Comparison of ENCODE assay signal across 1 cellular context in the genomic region with DNA sequence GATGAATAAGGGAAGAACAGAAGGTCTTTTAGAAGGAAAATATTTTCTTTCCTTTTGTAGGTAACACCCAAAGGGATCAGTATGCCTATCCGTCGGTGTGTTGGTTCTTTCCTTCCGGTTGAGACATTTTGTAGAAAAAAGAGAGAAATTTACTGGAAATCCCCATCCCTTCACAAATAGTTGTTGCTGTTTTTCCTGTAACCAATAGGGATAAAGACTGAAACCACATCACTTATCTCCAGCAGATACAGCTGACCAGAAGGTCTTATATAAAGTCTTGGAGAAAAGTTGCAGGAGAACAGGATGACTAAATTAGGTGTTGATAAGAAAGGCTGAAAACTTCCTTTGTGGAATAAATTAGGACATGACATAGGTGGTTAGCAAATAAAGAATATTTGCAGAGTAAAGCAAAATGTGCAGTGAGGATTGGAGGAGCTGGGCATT.
TF ChIP-seq lines count a peak whose summit lies in the region.

No MANE protein-coding gene starts in this region.

TF ChIP-seq in GM23338, 12 proteins besides CTCF, POLR2A, EP300 and RAD21:
- TF ChIP-seq, protein P1, sequence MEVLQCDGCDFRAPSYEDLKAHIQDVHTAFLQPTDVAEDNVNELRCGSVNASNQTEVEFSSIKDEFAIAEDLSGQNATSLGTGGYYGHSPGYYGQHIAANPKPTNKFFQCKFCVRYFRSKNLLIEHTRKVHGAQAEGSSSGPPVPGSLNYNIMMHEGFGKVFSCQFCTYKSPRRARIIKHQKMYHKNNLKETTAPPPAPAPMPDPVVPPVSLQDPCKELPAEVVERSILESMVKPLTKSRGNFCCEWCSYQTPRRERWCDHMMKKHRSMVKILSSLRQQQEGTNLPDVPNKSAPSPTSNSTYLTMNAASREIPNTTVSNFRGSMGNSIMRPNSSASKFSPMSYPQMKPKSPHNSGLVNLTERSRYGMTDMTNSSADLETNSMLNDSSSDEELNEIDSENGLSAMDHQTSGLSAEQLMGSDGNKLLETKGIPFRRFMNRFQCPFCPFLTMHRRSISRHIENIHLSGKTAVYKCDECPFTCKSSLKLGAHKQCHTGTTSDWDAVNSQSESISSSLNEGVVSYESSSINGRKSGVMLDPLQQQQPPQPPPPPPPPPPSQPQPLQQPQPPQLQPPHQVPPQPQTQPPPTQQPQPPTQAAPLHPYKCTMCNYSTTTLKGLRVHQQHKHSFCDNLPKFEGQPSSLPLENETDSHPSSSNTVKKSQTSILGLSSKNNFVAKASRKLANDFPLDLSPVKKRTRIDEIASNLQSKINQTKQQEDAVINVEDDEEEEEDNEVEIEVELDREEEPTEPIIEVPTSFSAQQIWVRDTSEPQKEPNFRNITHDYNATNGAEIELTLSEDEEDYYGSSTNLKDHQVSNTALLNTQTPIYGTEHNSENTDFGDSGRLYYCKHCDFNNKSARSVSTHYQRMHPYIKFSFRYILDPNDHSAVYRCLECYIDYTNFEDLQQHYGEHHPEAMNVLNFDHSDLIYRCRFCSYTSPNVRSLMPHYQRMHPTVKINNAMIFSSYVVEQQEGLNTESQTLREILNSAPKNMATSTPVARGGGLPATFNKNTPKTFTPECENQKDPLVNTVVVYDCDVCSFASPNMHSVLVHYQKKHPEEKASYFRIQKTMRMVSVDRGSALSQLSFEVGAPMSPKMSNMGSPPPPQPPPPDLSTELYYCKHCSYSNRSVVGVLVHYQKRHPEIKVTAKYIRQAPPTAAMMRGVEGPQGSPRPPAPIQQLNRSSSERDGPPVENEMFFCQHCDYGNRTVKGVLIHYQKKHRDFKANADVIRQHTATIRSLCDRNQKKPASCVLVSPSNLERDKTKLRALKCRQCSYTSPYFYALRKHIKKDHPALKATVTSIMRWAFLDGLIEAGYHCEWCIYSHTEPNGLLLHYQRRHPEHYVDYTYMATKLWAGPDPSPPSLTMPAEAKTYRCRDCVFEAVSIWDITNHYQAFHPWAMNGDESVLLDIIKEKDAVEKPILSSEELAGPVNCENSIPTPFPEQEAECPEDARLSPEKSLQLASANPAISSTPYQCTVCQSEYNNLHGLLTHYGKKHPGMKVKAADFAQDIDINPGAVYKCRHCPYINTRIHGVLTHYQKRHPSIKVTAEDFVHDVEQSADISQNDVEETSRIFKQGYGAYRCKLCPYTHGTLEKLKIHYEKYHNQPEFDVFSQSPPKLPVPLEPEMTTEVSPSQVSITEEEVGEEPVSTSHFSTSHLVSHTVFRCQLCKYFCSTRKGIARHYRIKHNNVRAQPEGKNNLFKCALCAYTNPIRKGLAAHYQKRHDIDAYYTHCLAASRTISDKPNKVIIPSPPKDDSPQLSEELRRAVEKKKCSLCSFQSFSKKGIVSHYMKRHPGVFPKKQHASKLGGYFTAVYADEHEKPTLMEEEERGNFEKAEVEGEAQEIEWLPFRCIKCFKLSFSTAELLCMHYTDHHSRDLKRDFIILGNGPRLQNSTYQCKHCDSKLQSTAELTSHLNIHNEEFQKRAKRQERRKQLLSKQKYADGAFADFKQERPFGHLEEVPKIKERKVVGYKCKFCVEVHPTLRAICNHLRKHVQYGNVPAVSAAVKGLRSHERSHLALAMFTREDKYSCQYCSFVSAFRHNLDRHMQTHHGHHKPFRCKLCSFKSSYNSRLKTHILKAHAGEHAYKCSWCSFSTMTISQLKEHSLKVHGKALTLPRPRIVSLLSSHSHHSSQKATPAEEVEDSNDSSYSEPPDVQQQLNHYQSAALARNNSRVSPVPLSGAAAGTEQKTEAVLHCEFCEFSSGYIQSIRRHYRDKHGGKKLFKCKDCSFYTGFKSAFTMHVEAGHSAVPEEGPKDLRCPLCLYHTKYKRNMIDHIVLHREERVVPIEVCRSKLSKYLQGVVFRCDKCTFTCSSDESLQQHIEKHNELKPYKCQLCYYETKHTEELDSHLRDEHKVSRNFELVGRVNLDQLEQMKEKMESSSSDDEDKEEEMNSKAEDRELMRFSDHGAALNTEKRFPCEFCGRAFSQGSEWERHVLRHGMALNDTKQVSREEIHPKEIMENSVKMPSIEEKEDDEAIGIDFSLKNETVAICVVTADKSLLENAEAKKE (CRISPR knock-in tag; IDR thresholded peaks at IDR 0.05), result no peak
- TF ChIP-seq, protein P2, sequence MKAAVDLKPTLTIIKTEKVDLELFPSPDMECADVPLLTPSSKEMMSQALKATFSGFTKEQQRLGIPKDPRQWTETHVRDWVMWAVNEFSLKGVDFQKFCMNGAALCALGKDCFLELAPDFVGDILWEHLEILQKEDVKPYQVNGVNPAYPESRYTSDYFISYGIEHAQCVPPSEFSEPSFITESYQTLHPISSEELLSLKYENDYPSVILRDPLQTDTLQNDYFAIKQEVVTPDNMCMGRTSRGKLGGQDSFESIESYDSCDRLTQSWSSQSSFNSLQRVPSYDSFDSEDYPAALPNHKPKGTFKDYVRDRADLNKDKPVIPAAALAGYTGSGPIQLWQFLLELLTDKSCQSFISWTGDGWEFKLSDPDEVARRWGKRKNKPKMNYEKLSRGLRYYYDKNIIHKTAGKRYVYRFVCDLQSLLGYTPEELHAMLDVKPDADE (IDR thresholded peaks at IDR 0.05), result no peak
- TF ChIP-seq JUNB (IDR thresholded peaks at IDR 0.05; ENCODE audit: unreplicated experiment), result no peak
- TF ChIP-seq POLR2AphosphoS5 (IDR thresholded peaks at IDR 0.05; ENCODE audit: low read depth), result no peak
- no peak for TF ChIP-seq ZNF331 (CRISPR knock-in tag; IDR thresholded peaks at IDR 0.05; ENCODE audit: low read depth)
- TF ChIP-seq, protein P3, sequence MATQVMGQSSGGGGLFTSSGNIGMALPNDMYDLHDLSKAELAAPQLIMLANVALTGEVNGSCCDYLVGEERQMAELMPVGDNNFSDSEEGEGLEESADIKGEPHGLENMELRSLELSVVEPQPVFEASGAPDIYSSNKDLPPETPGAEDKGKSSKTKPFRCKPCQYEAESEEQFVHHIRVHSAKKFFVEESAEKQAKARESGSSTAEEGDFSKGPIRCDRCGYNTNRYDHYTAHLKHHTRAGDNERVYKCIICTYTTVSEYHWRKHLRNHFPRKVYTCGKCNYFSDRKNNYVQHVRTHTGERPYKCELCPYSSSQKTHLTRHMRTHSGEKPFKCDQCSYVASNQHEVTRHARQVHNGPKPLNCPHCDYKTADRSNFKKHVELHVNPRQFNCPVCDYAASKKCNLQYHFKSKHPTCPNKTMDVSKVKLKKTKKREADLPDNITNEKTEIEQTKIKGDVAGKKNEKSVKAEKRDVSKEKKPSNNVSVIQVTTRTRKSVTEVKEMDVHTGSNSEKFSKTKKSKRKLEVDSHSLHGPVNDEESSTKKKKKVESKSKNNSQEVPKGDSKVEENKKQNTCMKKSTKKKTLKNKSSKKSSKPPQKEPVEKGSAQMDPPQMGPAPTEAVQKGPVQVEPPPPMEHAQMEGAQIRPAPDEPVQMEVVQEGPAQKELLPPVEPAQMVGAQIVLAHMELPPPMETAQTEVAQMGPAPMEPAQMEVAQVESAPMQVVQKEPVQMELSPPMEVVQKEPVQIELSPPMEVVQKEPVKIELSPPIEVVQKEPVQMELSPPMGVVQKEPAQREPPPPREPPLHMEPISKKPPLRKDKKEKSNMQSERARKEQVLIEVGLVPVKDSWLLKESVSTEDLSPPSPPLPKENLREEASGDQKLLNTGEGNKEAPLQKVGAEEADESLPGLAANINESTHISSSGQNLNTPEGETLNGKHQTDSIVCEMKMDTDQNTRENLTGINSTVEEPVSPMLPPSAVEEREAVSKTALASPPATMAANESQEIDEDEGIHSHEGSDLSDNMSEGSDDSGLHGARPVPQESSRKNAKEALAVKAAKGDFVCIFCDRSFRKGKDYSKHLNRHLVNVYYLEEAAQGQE (IDR thresholded peaks at IDR 0.05; ENCODE audit: unreplicated experiment), result no peak
- TF ChIP-seq ZNF114 (CRISPR knock-in tag; IDR thresholded peaks at IDR 0.05), result no peak
- TF ChIP-seq CREB1 (CRISPR knock-in tag; IDR thresholded peaks at IDR 0.05; ENCODE audit: low read depth), result no peak
- TF ChIP-seq EZH2 (IDR thresholded peaks at IDR 0.05; ENCODE audit: low read depth, unreplicated experiment), result no peak
- TF ChIP-seq EZH2phosphoT487 (IDR thresholded peaks at IDR 0.05; ENCODE audit: unreplicated experiment), result no peak
- TF ChIP-seq STAT1 (IDR thresholded peaks at IDR 0.05; ENCODE audit: unreplicated experiment), result no peak
- no peak for TF ChIP-seq NANOG (IDR thresholded peaks at IDR 0.05; ENCODE audit: borderline replicate concordance)
